ENCODE assay signal across 1 cellular context in the genomic region with DNA sequence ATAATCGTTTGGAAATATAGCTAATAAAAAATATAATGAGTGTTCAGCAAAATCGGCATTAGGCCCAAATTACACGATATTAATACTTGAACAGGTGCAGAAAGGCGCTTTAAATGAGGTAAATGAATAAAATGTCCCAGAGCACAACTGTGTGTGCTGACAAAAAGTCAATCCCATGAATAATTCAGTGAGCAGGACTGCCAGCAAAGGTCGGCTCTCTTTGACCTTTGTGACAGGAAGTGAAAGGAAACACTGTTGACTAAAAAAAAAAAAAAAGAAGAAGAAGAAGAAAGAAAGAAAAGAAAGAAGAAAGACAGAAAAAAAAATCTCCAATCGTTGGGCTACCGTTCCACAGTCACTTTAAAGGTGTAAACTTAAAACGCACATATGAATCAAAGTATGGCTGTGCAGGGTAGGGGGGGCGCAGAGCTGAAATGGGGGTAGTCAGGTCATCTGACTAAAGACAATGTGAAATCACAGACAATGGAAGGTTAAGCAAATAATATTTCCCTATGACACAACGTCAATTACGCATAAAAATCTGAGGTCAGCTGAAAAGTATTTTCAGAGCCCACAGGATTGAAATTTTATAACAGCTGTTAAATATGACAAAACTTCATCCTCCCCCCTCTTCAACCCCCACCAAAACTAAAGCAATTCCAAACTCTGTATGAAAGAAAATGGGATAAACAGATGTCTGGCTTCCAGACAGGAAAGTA.
TF ChIP-seq lines count a peak whose summit lies in the region.

No MANE protein-coding gene starts in this region.

TF ChIP-seq in WTC11, 78 proteins besides CTCF, POLR2A, EP300 and RAD21 (continued from another document):
- TF ChIP-seq, protein P1, sequence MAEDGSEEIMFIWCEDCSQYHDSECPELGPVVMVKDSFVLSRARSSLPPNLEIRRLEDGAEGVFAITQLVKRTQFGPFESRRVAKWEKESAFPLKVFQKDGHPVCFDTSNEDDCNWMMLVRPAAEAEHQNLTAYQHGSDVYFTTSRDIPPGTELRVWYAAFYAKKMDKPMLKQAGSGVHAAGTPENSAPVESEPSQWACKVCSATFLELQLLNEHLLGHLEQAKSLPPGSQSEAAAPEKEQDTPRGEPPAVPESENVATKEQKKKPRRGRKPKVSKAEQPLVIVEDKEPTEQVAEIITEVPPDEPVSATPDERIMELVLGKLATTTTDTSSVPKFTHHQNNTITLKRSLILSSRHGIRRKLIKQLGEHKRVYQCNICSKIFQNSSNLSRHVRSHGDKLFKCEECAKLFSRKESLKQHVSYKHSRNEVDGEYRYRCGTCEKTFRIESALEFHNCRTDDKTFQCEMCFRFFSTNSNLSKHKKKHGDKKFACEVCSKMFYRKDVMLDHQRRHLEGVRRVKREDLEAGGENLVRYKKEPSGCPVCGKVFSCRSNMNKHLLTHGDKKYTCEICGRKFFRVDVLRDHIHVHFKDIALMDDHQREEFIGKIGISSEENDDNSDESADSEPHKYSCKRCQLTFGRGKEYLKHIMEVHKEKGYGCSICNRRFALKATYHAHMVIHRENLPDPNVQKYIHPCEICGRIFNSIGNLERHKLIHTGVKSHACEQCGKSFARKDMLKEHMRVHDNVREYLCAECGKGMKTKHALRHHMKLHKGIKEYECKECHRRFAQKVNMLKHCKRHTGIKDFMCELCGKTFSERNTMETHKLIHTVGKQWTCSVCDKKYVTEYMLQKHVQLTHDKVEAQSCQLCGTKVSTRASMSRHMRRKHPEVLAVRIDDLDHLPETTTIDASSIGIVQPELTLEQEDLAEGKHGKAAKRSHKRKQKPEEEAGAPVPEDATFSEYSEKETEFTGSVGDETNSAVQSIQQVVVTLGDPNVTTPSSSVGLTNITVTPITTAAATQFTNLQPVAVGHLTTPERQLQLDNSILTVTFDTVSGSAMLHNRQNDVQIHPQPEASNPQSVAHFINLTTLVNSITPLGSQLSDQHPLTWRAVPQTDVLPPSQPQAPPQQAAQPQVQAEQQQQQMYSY (CRISPR knock-in tag; IDR thresholded peaks at IDR 0.05), result no peak
